In the genomic region with DNA sequence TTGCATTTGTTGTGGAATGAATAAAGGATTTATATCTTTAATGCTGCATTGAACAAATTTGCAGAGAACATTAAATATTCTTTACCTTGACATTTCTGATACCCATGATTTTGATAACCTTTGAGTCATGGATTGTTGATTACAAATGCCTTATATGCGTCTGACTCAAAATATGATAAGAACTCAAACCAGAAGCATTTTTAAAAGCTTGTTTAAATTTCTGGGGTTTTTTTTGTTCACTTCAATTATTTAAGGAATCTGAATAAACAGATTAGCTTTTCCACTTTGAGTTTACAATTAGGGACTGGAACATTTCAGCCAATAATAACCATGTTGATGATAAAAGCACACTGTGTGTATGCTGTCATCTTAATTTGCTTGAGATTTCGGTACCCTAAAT, we compare ENCODE assay signal across 9 cellular contexts.
"Had no signal": no experiment of that assay in that cellular context is flagged by ENCODE, and none has a peak within 500 bp of the region (broad histone marks: within the 10 kb centered on the region; RNA-seq: fewer than 3 reads in every experiment).

No MANE protein-coding gene starts in this region.

- H3K9ac ChIP-seq: GM23248 had no signal

- H3K27ac Mint-ChIP-seq: GM23338, H9, HFFc6 had no signal

- H2AFZ ChIP-seq: GM23248, GM23338 had no signal

- H3K36me3 ChIP-seq: HAP-1 had no signal

- H3K4me2 ChIP-seq: GM23338 had no signal

- H3K27ac ChIP-seq: GM23248 had no signal

- H3K9me3 ChIP-seq: HAP-1 had no signal

- ATAC-seq: GM23338, HCT116 had no signal

- H3K4me1 ChIP-seq: HAP-1 had no signal

- DNase-seq: GM23248, GOT3, H7, H9, HCEC 1CT, HFFc6 had no signal

- H3K4me3 ChIP-seq: GM23248, GM23338, HAP-1 had no signal

- H3K9me3 Mint-ChIP-seq: H9 had no signal

- H3K4me1 Mint-ChIP-seq: GM23338, H9 had no signal

- H3K4me3 Mint-ChIP-seq: GM23338, H9, HFFc6 had no signal
